27 cellular contexts compared by ENCODE assay signal in the genomic region with DNA sequence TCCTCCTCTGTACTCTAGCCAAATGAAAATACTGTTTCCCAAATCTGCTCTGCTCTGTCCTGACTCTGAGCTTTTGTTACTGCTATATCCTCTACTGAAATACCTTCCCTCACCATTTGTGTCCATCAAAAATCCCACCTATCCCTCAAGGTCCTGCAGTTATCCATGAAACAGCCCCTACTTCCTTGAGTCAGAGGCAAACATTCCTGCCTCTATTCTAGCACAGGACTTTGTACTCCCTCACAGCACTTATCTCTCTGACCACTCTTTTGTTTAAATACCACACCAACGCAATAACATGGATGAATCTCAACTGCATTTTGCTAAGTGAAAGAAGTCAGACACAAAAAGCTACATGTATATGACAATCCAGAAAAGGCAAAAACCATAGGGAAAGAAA. TPM values are rescaled to one million over a fixed set of nuclear protein-coding genes. Genes with fewer than 3 reads are reported as not detected.
"Had no signal": no experiment of that assay in that cellular context is flagged by ENCODE, and none has a peak within 500 bp of the region (broad histone marks: within the 10 kb centered on the region; RNA-seq: fewer than 3 reads in every experiment).

No MANE protein-coding gene starts in this region.

- H3K27me3 Mint-ChIP-seq: activated naive CD4-positive, alpha-beta T cell treated with anti-CD3 and anti-CD28 coated beads, Interleukin-2, amount 50 U/mL, for 24 hours; effector memory CD8-positive, alpha-beta T cell; stimulated activated naive B cell treated with anti-CD40 and anti-IgM and Interleukin-4, amounts not matched to agents 10 μg/mL and 1 μg/mL and 100 μg/mL, for 72 hours had no signal

- H3K4me3 Mint-ChIP-seq: activated CD8-positive, alpha-beta T cell treated with anti-CD3 and anti-CD28 coated beads, Interleukin-2, amount 10 ng/mL, durations not matched to agents 7 days and 5 days; activated naive CD4-positive, alpha-beta T cell treated with anti-CD3 and anti-CD28 coated beads, Interleukin-2, amount 50 U/mL, for 24 hours; activated T-helper 1 cell treated with anti-CD3 and anti-CD28 coated beads, Interleukin-12 subunit alpha, Interleukin-12 subunit beta, Interleukin-2, Interleukin-4 antibody, amounts not matched to agents 30 ng/mL and 10 ng/mL and 1 ng/mL, durations not matched to agents 14 hours and 24 hours and 36 hours; effector memory CD8-positive, alpha-beta T cell; immature natural killer cell; nephron; stimulated activated naive B cell treated with anti-CD40 and anti-IgM and Interleukin-4, amounts not matched to agents 10 μg/mL and 1 μg/mL and 100 μg/mL, for 72 hours had no signal

- H3K27ac Mint-ChIP-seq: activated CD8-positive, alpha-beta T cell treated with anti-CD3 and anti-CD28 coated beads, Interleukin-2, amount 10 ng/mL, durations not matched to agents 7 days and 5 days; activated naive CD4-positive, alpha-beta T cell treated with anti-CD3 and anti-CD28 coated beads, Interleukin-2, amount 50 U/mL, for 24 hours; activated T-helper 1 cell treated with anti-CD3 and anti-CD28 coated beads, Interleukin-12 subunit alpha, Interleukin-12 subunit beta, Interleukin-2, Interleukin-4 antibody, amounts not matched to agents 30 ng/mL and 10 ng/mL and 1 ng/mL, durations not matched to agents 14 hours and 24 hours and 36 hours; effector memory CD8-positive, alpha-beta T cell; immature natural killer cell; stimulated activated naive B cell treated with anti-CD40 and anti-IgM and Interleukin-4, amounts not matched to agents 10 μg/mL and 1 μg/mL and 100 μg/mL, for 72 hours had no signal

- H3K4me1 Mint-ChIP-seq: activated naive CD4-positive, alpha-beta T cell treated with anti-CD3 and anti-CD28 coated beads, Interleukin-2, amount 50 U/mL, for 24 hours; immature natural killer cell; nephron; stimulated activated naive B cell treated with anti-CD40 and anti-IgM and Interleukin-4, amounts not matched to agents 10 μg/mL and 1 μg/mL and 100 μg/mL, for 72 hours had no signal

- H3K4me1 ChIP-seq: adrenal gland had no signal

- H3K36me3 Mint-ChIP-seq: activated naive CD4-positive, alpha-beta T cell treated with anti-CD3 and anti-CD28 coated beads, Interleukin-2, amount 50 U/mL, for 24 hours; immature natural killer cell; stimulated activated naive B cell treated with anti-CD40 and anti-IgM and Interleukin-4, amounts not matched to agents 10 μg/mL and 1 μg/mL and 100 μg/mL, for 72 hours had no signal

- DNase-seq: activated CD4-positive, alpha-beta T cell treated with anti-CD3 and anti-CD28 coated beads for 1 hour; activated CD4-positive, alpha-beta T cell treated with anti-CD3 and anti-CD28 coated beads, Interleukin-2, amount 50 U/mL, for 1 hour; activated CD8-positive, alpha-beta T cell treated with anti-CD3 and anti-CD28 coated beads, Interleukin-2, amount 10 ng/mL, durations not matched to agents 7 days and 5 days; activated gamma-delta T cell; adrenal gland; central memory CD4-positive, alpha-beta T cell; dorsolateral prefrontal cortex; effector memory CD8-positive, alpha-beta T cell; foreskin melanocyte; immature natural killer cell; left ventricle myocardium superior; midbrain; ovary; stimulated activated CD4-positive, alpha-beta T cell treated with anti-CD3 and anti-CD28 coated beads, Interleukin-2, amount 100 ng/mL, for 48 hours; stimulated activated CD8-positive, alpha-beta memory T cell treated with anti-CD3 and anti-CD28 coated beads, Interleukin-4, amount 100 ng/mL, for 48 hours; stimulated activated naive B cell treated with anti-CD40 and anti-IgM and Interleukin-4, amounts not matched to agents 10 μg/mL and 1 μg/mL and 100 μg/mL, for 72 hours; SW 1271; T-helper 2 cell had no signal

- ATAC-seq: activated CD8-positive, alpha-beta T cell treated with anti-CD3 and anti-CD28 coated beads, Interleukin-2, amount 10 ng/mL, durations not matched to agents 7 days and 5 days; effector memory CD8-positive, alpha-beta T cell; esophagus mucosa; left ventricle myocardium superior; sciatic nerve; stimulated activated naive B cell treated with anti-CD40 and anti-IgM and Interleukin-4, amounts not matched to agents 10 μg/mL and 1 μg/mL and 100 μg/mL, for 72 hours had no signal

- H3K9me3 ChIP-seq: adrenal gland, neutrophil, ovary, thoracic aorta had no signal

- H3K9me3 Mint-ChIP-seq: activated naive CD4-positive, alpha-beta T cell treated with anti-CD3 and anti-CD28 coated beads, Interleukin-2, amount 50 U/mL, for 24 hours; activated T-helper 1 cell treated with anti-CD3 and anti-CD28 coated beads, Interleukin-12 subunit alpha, Interleukin-12 subunit beta, Interleukin-2, Interleukin-4 antibody, amounts not matched to agents 30 ng/mL and 10 ng/mL and 1 ng/mL, durations not matched to agents 14 hours and 24 hours and 36 hours; effector memory CD8-positive, alpha-beta T cell; immature natural killer cell; nephron; stimulated activated naive B cell treated with anti-CD40 and anti-IgM and Interleukin-4, amounts not matched to agents 10 μg/mL and 1 μg/mL and 100 μg/mL, for 72 hours had no signal

- H3K27me3 ChIP-seq: neutrophil, ovary had no signal

- H3K4me3 ChIP-seq: adrenal gland, dorsolateral prefrontal cortex, ovary, thoracic aorta had no signal

- H3K36me3 ChIP-seq: adrenal gland, neutrophil, ovary, thoracic aorta had no signal

RNA-seq across cellular contexts. Expression of gene RNF128, which starts 10.5 kb away (rescaled TPM):
- total RNA-seq: activated CD8-positive, alpha-beta T cell treated with anti-CD3 and anti-CD28 coated beads, Interleukin-2, amount 10 ng/mL, durations not matched to agents 7 days and 5 days; activated T-helper 1 cell treated with anti-CD3 and anti-CD28 coated beads, Interleukin-12 subunit alpha, Interleukin-12 subunit beta, Interleukin-2, Interleukin-4 antibody, amounts not matched to agents 30 ng/mL and 10 ng/mL and 1 ng/mL, durations not matched to agents 14 hours and 24 hours and 36 hours; endothelial cell of umbilical vein; pulmonary artery endothelial cell; thoracic aorta had no signal
- polyA plus RNA-seq: endothelial cell of umbilical vein, immature natural killer cell had no signal
